In genomic region chr22:22865311-22866072, GRCh38 we compare ENCODE assay signal across 11 cellular contexts. TPM values are rescaled to one million over a fixed set of nuclear protein-coding genes. Genes with fewer than 3 reads are reported as not detected.
DNase-seq lines count a peak whose midpoint lies in the region; ATAC-seq, FAIRE-seq and TF ChIP-seq lines count a peak whose summit lies in the region.
"Had no signal": no experiment of that assay in that cellular context is flagged by ENCODE, and none has a peak within 500 bp of the region (broad histone marks: within the 10 kb centered on the region; RNA-seq: fewer than 3 reads in every experiment).

No MANE protein-coding gene starts in this region.

- ATAC-seq in HG03354 (IDR thresholded peaks at IDR 0.05; ENCODE audit: poor library complexity, severe bottlenecking, unreplicated experiment), result peak; percentile 88

- H3K4me1 ChIP-seq in BLaER1 treated with 17β-estradiol and CSF1 and Interleukin-3, amounts not matched to agents 10 nM and 100 nM, result peaks cover 39 to 96% (median 60%) of the 10 kb centered on the region in 10 experiments
- H3K4me1 ChIP-seq in SK-N-SH (ENCODE audit: control insufficient read depth in 1 of 2, insufficient read depth in 2 of 2, low read depth in 1 of 2, low read length in 1 of 2), result no peaks in the 10 kb centered on the region

- H3K4me2 ChIP-seq in BLaER1 treated with 17β-estradiol and CSF1 and Interleukin-3, amounts not matched to agents 10 nM and 100 nM, result peak overlapping the region; percentile 26 to 80 (median 69); a peak in 21 of 22 replicates
- no peak overlapping the region for H3K4me2 ChIP-seq in SK-N-SH

- no peak for TF ChIP-seq EP300 in SK-N-SH (IDR thresholded peaks at IDR 0.05; ENCODE audit: borderline replicate concordance in 1 of 2, low read depth in 1 of 2, low read length in 1 of 2)

- no peak overlapping the region for H3K4me3 Mint-ChIP-seq in activated T-helper 1 cell treated with anti-CD3 and anti-CD28 coated beads, Interleukin-12 subunit alpha, Interleukin-12 subunit beta, Interleukin-2, Interleukin-4 antibody, amounts not matched to agents 30 ng/mL and 10 ng/mL and 1 ng/mL, durations not matched to agents 14 hours and 24 hours and 36 hours
- H3K4me3 Mint-ChIP-seq: brain had no signal

- intact Hi-C loops in activated T-helper 1 cell treated with anti-CD3 and anti-CD28 coated beads, Interleukin-12 subunit alpha, Interleukin-12 subunit beta, Interleukin-2, Interleukin-4 antibody, amounts not matched to agents 30 ng/mL and 10 ng/mL and 1 ng/mL, durations not matched to agents 14 hours and 24 hours and 36 hours (cut with micrococcal nuclease), result loop anchor here (1.0 to 5.0 kb wide), 4 partner anchors 45 to 277 kb away; partner anchors contain the start of gene RSPH14

- H3K9me3 Mint-ChIP-seq in activated T-helper 1 cell treated with anti-CD3 and anti-CD28 coated beads, Interleukin-12 subunit alpha, Interleukin-12 subunit beta, Interleukin-2, Interleukin-4 antibody, amounts not matched to agents 30 ng/mL and 10 ng/mL and 1 ng/mL, durations not matched to agents 14 hours and 24 hours and 36 hours, result no peaks in the 10 kb centered on the region
- H3K9me3 Mint-ChIP-seq: brain had no signal

- H3K79me2 ChIP-seq in SK-N-SH (ENCODE audit: insufficient read depth), result no peaks in the 10 kb centered on the region

- no peaks in the 10 kb centered on the region for H3F3A ChIP-seq in SK-N-SH (replicated peaks; ENCODE audit: insufficient read depth)

- CTCF ChIA-PET in SK-N-SH (lab: Yijun Ruan, JAX), result interaction anchor here (0.6 to 4.1 kb wide), 10 partner anchors 10 to 1094 kb away, joined by 3 to 22 read pairs (median 3); no protein-coding TSS in a partner anchor

- no peak for TF ChIP-seq CTCF in SK-N-SH (IDR thresholded peaks at IDR 0.05)

- no peaks in the 10 kb centered on the region for H3K27me3 ChIP-seq in BLaER1 treated with 17β-estradiol and CSF1 and Interleukin-3, amounts not matched to agents 10 nM and 100 nM
- no peaks in the 10 kb centered on the region for H3K27me3 ChIP-seq in SK-N-SH (ENCODE audit: insufficient read depth)

- H3K4me3 ChIP-seq in BLaER1 treated with 17β-estradiol and CSF1 and Interleukin-3, amounts not matched to agents 10 nM and 100 nM, result no peak overlapping the region
- no peak overlapping the region for H3K4me3 ChIP-seq in SK-N-SH (ENCODE audit: low read depth in 2 of 2, low read length in 1 of 2)

- no peak overlapping the region for H2AFZ ChIP-seq in SK-N-SH (ENCODE audit: low read depth)

- H3K36me3 ChIP-seq in BLaER1 treated with 17β-estradiol and CSF1 and Interleukin-3, amounts not matched to agents 10 nM and 100 nM, result no peaks in the 10 kb centered on the region
- no peaks in the 10 kb centered on the region for H3K36me3 ChIP-seq in SK-N-SH (replicated peaks in 1 of 2; ENCODE audit: control insufficient read depth in 1 of 2, insufficient read depth in 2 of 2, low read length in 1 of 2)

- peak overlapping the region in 6 of 11 experiments; percentile 1 to 67 (median 59); a peak in 8 of 22 replicates for H3K27ac ChIP-seq in BLaER1 treated with 17β-estradiol and CSF1 and Interleukin-3, amounts not matched to agents 10 nM and 100 nM
- H3K27ac ChIP-seq in SK-N-SH (ENCODE audit: low read depth in 2 of 2, low read length in 1 of 2), result no peak overlapping the region

- POLR2A ChIA-PET in SK-N-SH (lab: Yijun Ruan, JAX), result no interaction called here

- H3K4me1 Mint-ChIP-seq in activated T-helper 1 cell treated with anti-CD3 and anti-CD28 coated beads, Interleukin-12 subunit alpha, Interleukin-12 subunit beta, Interleukin-2, Interleukin-4 antibody, amounts not matched to agents 30 ng/mL and 10 ng/mL and 1 ng/mL, durations not matched to agents 14 hours and 24 hours and 36 hours (ENCODE audit: low read depth), result peaks cover 35% of the 10 kb centered on the region

- peaks cover 2% of the 10 kb centered on the region for H3K36me3 Mint-ChIP-seq in activated T-helper 1 cell treated with anti-CD3 and anti-CD28 coated beads, Interleukin-12 subunit alpha, Interleukin-12 subunit beta, Interleukin-2, Interleukin-4 antibody, amounts not matched to agents 30 ng/mL and 10 ng/mL and 1 ng/mL, durations not matched to agents 14 hours and 24 hours and 36 hours (ENCODE audit: low read depth)
- H3K36me3 Mint-ChIP-seq: brain had no signal

- peak overlapping the region in 1 of 11 experiments; percentile 32; a peak in 2 of 22 replicates for H3K9ac ChIP-seq in BLaER1 treated with 17β-estradiol and CSF1 and Interleukin-3, amounts not matched to agents 10 nM and 100 nM
- no peak overlapping the region for H3K9ac ChIP-seq in SK-N-SH

- peak overlapping the region; percentile 55 for H3K27ac Mint-ChIP-seq in activated T-helper 1 cell treated with anti-CD3 and anti-CD28 coated beads, Interleukin-12 subunit alpha, Interleukin-12 subunit beta, Interleukin-2, Interleukin-4 antibody, amounts not matched to agents 30 ng/mL and 10 ng/mL and 1 ng/mL, durations not matched to agents 14 hours and 24 hours and 36 hours
- H3K27ac Mint-ChIP-seq: brain had no signal

- peaks cover 0 to 3% (median 0%) of the 10 kb centered on the region in 11 experiments; a peak in 1 of 22 replicates for H3K9me3 ChIP-seq in BLaER1 treated with 17β-estradiol and CSF1 and Interleukin-3, amounts not matched to agents 10 nM and 100 nM (replicated peaks in 1 of 11)
- no peaks in the 10 kb centered on the region for H3K9me3 ChIP-seq in SK-N-SH

- TF ChIP-seq RAD21 in SK-N-SH (IDR thresholded peaks at IDR 0.05; ENCODE audit: low read length), result no peak

- no peaks in the 10 kb centered on the region for H4K20me1 ChIP-seq in BLaER1 treated with 17β-estradiol and CSF1 and Interleukin-3, amounts not matched to agents 10 nM and 100 nM
- H4K20me1 ChIP-seq in SK-N-SH (ENCODE audit: insufficient read depth), result no peaks in the 10 kb centered on the region; the same call in 1 of the 2 replicates

- FAIRE-seq in H54 (lab: Jason Lieb, UNC), result no peak

- DNase-seq in GM19240 (ENCODE audit: insufficient read length, low spot score) (peak; percentile 26), SK-N-SH (no peak), H54 (ENCODE audit: insufficient read length, low spot score) (no peak), 8988T (no peak), HUDEP-2 (lab: John Stamatoyannopoulos, UW; ENCODE audit: unreplicated experiment in 76 of 76) (no peak)
- DNase-seq in activated T-helper 1 cell treated with anti-CD3 and anti-CD28 coated beads, Interleukin-12 subunit alpha, Interleukin-12 subunit beta, Interleukin-2, Interleukin-4 antibody, amounts not matched to agents 30 ng/mL and 10 ng/mL and 1 ng/mL, durations not matched to agents 14 hours and 24 hours and 36 hours (ENCODE audit: low spot score), result peak; percentile 27
- DNase-seq: DMS79 treated with DMSO at 0.1 percent for 48 hours had no signal

- WGBS in SK-N-SH (ENCODE audit: low lambda C conversion rate), result 33% methylated on average over 5 of the region's 5 CpGs

- H3K9me2 ChIP-seq in SK-N-SH, result no peaks in the 10 kb centered on the region

- TF ChIP-seq POLR2A in H54 (IDR thresholded peaks at IDR 0.05; ENCODE audit: low read depth, low read length), result no peak

- peaks cover 55% of the 10 kb centered on the region for H3K27me3 Mint-ChIP-seq in activated T-helper 1 cell treated with anti-CD3 and anti-CD28 coated beads, Interleukin-12 subunit alpha, Interleukin-12 subunit beta, Interleukin-2, Interleukin-4 antibody, amounts not matched to agents 30 ng/mL and 10 ng/mL and 1 ng/mL, durations not matched to agents 14 hours and 24 hours and 36 hours (ENCODE audit: insufficient read depth)

TF ChIP-seq in SK-N-SH, 30 proteins besides CTCF, POLR2A, EP300 and RAD21:
- TF ChIP-seq RXRA (IDR thresholded peaks at IDR 0.05; ENCODE audit: borderline replicate concordance, low read depth) (no peak), MEF2A (IDR thresholded peaks at IDR 0.05; ENCODE audit: borderline replicate concordance, low read depth) (no peak), SMC3 (IDR thresholded peaks at IDR 0.05; ENCODE audit: low read depth, low read length) (no peak), ELF1 (IDR thresholded peaks at IDR 0.05) (no peak), GATA2 (CRISPR knock-in tag; IDR thresholded peaks at IDR 0.05) (no peak), POLR2AphosphoS5 (IDR thresholded peaks at IDR 0.05; ENCODE audit: low read depth, low read length) (no peak), RFX5 (IDR thresholded peaks at IDR 0.05; ENCODE audit: low read length) (no peak)
- TF ChIP-seq, protein P1, sequence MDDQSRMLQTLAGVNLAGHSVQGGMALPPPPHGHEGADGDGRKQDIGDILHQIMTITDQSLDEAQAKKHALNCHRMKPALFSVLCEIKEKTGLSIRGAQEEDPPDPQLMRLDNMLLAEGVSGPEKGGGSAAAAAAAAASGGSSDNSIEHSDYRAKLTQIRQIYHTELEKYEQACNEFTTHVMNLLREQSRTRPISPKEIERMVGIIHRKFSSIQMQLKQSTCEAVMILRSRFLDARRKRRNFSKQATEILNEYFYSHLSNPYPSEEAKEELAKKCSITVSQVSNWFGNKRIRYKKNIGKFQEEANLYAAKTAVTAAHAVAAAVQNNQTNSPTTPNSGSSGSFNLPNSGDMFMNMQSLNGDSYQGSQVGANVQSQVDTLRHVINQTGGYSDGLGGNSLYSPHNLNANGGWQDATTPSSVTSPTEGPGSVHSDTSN (IDR thresholded peaks at IDR 0.05), result no peak
TF ChIP-seq in SK-N-SH: peak in this region for 0.

RNA-seq across cellular contexts. Expression of gene IGLL5, which starts 22.1 kb away (rescaled TPM):
- not detected in 2 replicates for total RNA-seq in activated T-helper 1 cell treated with anti-CD3 and anti-CD28 coated beads, Interleukin-12 subunit alpha, Interleukin-12 subunit beta, Interleukin-2, Interleukin-4 antibody, amounts not matched to agents 30 ng/mL and 10 ng/mL and 1 ng/mL, durations not matched to agents 14 hours and 24 hours and 36 hours
- not detected in 2 replicates for polyA plus RNA-seq in SK-N-SH (2012; rRNA removed)
- polyA plus RNA-seq in SK-N-SH (2012; cell fraction: cytosol; rRNA removed), result not detected in 2 replicates
- polyA plus RNA-seq in SK-N-SH (2012; cell fraction: nucleus; rRNA removed), result not detected in 2 replicates
- total RNA-seq: RPMI7951 had no signal

Comparison
In these comparisons a context has a peak if more than half of its experiments do, and no peak if none do; other contexts are left out.
1. H3K27ac ChIP-seq: peak in BLaER1 treated with 17β-estradiol and CSF1 and Interleukin-3, amounts not matched to agents 10 nM and 100 nM (6 of 11); none in SK-N-SH (0 of 2).
2. DNase-seq: peak in GM19240 (single experiment) and activated T-helper 1 cell treated with anti-CD3 and anti-CD28 coated beads, Interleukin-12 subunit alpha, Interleukin-12 subunit beta, Interleukin-2, Interleukin-4 antibody, amounts not matched to agents 30 ng/mL and 10 ng/mL and 1 ng/mL, durations not matched to agents 14 hours and 24 hours and 36 hours (single experiment); none in SK-N-SH (single experiment), H54 (single experiment), 8988T (single experiment) and HUDEP-2 (0 of 76).